In the genomic region with DNA sequence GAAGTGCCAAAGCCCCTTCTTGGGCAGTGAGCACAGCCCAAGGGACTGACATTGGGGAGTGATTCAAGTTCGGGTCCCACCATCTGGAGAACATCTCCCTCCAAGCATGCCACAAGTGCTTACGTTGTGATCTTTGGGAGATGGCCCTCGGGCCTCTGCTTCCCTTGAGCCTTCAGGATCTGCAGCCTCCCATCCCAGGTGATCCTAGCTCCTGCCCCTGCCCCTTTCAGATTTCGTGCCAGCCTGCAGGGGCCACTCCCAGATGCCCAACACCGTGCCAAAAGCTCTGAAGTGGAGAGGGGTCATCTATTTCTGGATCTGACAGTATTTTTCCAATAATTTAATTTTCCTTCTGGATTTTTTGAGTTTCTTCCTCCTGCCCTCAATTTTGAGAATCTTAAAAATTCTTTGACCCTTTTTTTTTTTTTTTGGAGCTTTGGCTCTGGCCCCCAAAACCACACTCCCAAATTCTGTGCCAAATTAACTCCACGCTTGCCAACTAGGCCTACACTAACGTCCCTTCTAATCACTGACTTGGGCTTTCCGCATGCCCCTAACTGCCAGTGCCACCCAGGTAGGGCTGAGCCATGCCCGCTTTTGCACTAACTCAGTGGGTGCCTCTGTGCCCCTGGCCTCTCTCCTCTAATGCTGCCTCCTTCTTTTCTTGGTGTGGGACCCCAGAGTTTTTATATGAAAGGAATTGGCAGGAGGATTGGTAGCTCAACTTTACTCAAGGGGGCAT, we compare ENCODE assay signal across 15 cellular contexts. TPM values are rescaled to one million over a fixed set of nuclear protein-coding genes. Genes with fewer than 3 reads are reported as not detected.
"Had no signal": no experiment of that assay in that cellular context is flagged by ENCODE, and none has a peak within 500 bp of the region (broad histone marks: within the 10 kb centered on the region; RNA-seq: fewer than 3 reads in every experiment).

No MANE protein-coding gene starts in this region.

- H3K27ac Mint-ChIP-seq: activated CD4-positive, alpha-beta T cell treated with anti-CD3 and anti-CD28 coated beads, Interleukin-2, amount 10 ng/mL, durations not matched to agents 24 days and 14 days; activated naive CD4-positive, alpha-beta T cell treated with anti-CD3 and anti-CD28 coated beads for 36 hours; dendritic cell treated with granulocyte-macrophage colony-stimulating factor and Interleukin-4, amounts not matched to agents 40 ng/mL and 50 ng/mL, for 4 days; mesothelial cell of epicardium; progenitor cell of endocrine pancreas; T-helper 17 cell; type B pancreatic cell; WTC11 had no signal

- H3K36me3 ChIP-seq: right lobe of liver had no signal

- H3K27ac ChIP-seq: right lobe of liver had no signal

- H3K4me3 Mint-ChIP-seq: activated CD4-positive, alpha-beta T cell treated with anti-CD3 and anti-CD28 coated beads, Interleukin-2, amount 10 ng/mL, durations not matched to agents 24 days and 14 days; activated naive CD4-positive, alpha-beta T cell treated with anti-CD3 and anti-CD28 coated beads for 36 hours; dendritic cell treated with granulocyte-macrophage colony-stimulating factor and Interleukin-4, amounts not matched to agents 40 ng/mL and 50 ng/mL, for 4 days; mesothelial cell of epicardium; naive B cell; T-helper 17 cell; type B pancreatic cell; WTC11 had no signal

- H3K27me3 Mint-ChIP-seq: progenitor cell of endocrine pancreas, type B pancreatic cell had no signal

- H3K9me3 ChIP-seq: body of pancreas, right lobe of liver had no signal

- H3K9me3 Mint-ChIP-seq: activated CD4-positive, alpha-beta T cell treated with anti-CD3 and anti-CD28 coated beads, Interleukin-2, amount 10 ng/mL, durations not matched to agents 24 days and 14 days; activated naive CD4-positive, alpha-beta T cell treated with anti-CD3 and anti-CD28 coated beads for 36 hours; dendritic cell treated with granulocyte-macrophage colony-stimulating factor and Interleukin-4, amounts not matched to agents 40 ng/mL and 50 ng/mL, for 4 days; mesothelial cell of epicardium; naive B cell; type B pancreatic cell; WTC11 had no signal

- ATAC-seq: body of pancreas; right lobe of liver; stimulated activated naive CD8-positive, alpha-beta T cell treated with anti-CD3 and anti-CD28 coated beads, Interleukin-15, Interleukin-2, amounts not matched to agents 100 U/mL and 50 U/mL, for 24 hours; T-helper 17 cell; WTC11 had no signal

- DNase-seq: activated CD4-positive, alpha-beta T cell treated with anti-CD3 and anti-CD28 coated beads, Interleukin-2, amount 10 ng/mL, durations not matched to agents 24 days and 14 days; activated naive CD4-positive, alpha-beta T cell treated with anti-CD3 and anti-CD28 coated beads for 36 hours; body of pancreas; cerebellar nuclear complex; erythroblast; naive B cell; right lobe of liver; stimulated activated naive CD8-positive, alpha-beta T cell treated with anti-CD3 and anti-CD28 coated beads, Interleukin-15, Interleukin-2, amounts not matched to agents 100 U/mL and 50 U/mL, for 24 hours; T-helper 17 cell had no signal

- H3K27me3 ChIP-seq: body of pancreas, right lobe of liver had no signal

- H3K36me3 Mint-ChIP-seq: naive B cell had no signal

- H3K4me1 Mint-ChIP-seq: naive B cell had no signal

- H3K4me3 ChIP-seq: body of pancreas, right lobe of liver had no signal

RNA-seq across cellular contexts. Expression of a gene that starts 46.7 kb away (rescaled TPM):
- total RNA-seq: activated CD4-positive, alpha-beta T cell treated with anti-CD3 and anti-CD28 coated beads, Interleukin-2, amount 10 ng/mL, durations not matched to agents 24 days and 14 days; activated naive CD4-positive, alpha-beta T cell treated with anti-CD3 and anti-CD28 coated beads for 36 hours; lower leg skin; mesothelial cell of epicardium; progenitor cell of endocrine pancreas; T-helper 17 cell; WTC11 had no signal
